ENCODE assay signal across 2 cellular contexts in the genomic region with DNA sequence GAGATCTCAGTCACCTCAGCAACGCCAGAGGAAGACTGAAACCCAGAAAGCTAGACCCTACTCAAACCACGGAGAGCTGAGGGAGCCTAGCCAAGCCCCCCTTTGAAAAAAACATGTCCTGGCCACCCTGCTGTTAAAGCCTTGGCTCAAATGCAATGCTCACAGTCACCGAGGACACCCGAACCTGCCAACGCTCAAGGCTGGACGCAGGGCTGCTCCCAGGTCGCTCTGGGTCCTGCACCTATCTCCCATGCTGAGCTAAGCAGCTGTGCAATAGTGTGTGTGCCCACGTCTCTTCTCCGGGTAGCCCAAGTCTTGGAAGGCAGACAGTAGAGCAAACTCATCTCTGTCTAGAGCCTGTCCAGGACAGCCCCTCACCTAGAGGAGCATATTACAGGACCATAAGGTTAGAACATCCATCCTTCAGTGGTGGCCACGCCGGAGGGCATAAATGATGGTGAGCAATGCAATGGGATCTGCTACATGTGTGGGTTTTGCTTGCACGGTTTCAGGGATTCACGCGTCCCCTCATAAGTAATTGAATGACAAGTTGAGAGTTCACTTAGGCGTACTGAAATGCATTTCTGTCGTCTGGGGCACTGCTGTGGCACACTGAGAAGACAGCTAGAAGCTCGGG.
TF ChIP-seq lines count a peak whose summit lies in the region.

No MANE protein-coding gene starts in this region.

TF ChIP-seq in liver, 16 proteins besides CTCF, POLR2A, EP300 and RAD21:
- TF ChIP-seq YY1 (IDR thresholded peaks at IDR 0.05): no peak
- no peak for TF ChIP-seq TAF1 (conservative IDR thresholded peaks at IDR 0.05)
- TF ChIP-seq, protein P1, sequence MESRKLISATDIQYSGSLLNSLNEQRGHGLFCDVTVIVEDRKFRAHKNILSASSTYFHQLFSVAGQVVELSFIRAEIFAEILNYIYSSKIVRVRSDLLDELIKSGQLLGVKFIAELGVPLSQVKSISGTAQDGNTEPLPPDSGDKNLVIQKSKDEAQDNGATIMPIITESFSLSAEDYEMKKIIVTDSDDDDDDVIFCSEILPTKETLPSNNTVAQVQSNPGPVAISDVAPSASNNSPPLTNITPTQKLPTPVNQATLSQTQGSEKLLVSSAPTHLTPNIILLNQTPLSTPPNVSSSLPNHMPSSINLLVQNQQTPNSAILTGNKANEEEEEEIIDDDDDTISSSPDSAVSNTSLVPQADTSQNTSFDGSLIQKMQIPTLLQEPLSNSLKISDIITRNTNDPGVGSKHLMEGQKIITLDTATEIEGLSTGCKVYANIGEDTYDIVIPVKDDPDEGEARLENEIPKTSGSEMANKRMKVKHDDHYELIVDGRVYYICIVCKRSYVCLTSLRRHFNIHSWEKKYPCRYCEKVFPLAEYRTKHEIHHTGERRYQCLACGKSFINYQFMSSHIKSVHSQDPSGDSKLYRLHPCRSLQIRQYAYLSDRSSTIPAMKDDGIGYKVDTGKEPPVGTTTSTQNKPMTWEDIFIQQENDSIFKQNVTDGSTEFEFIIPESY (IDR thresholded peaks at IDR 0.05): no peak
- TF ChIP-seq NR2F2 (IDR thresholded peaks at IDR 0.05): no peak

TF ChIP-seq in HepG2, 621 proteins besides CTCF, POLR2A, EP300 and RAD21:
- TF ChIP-seq, protein P2, sequence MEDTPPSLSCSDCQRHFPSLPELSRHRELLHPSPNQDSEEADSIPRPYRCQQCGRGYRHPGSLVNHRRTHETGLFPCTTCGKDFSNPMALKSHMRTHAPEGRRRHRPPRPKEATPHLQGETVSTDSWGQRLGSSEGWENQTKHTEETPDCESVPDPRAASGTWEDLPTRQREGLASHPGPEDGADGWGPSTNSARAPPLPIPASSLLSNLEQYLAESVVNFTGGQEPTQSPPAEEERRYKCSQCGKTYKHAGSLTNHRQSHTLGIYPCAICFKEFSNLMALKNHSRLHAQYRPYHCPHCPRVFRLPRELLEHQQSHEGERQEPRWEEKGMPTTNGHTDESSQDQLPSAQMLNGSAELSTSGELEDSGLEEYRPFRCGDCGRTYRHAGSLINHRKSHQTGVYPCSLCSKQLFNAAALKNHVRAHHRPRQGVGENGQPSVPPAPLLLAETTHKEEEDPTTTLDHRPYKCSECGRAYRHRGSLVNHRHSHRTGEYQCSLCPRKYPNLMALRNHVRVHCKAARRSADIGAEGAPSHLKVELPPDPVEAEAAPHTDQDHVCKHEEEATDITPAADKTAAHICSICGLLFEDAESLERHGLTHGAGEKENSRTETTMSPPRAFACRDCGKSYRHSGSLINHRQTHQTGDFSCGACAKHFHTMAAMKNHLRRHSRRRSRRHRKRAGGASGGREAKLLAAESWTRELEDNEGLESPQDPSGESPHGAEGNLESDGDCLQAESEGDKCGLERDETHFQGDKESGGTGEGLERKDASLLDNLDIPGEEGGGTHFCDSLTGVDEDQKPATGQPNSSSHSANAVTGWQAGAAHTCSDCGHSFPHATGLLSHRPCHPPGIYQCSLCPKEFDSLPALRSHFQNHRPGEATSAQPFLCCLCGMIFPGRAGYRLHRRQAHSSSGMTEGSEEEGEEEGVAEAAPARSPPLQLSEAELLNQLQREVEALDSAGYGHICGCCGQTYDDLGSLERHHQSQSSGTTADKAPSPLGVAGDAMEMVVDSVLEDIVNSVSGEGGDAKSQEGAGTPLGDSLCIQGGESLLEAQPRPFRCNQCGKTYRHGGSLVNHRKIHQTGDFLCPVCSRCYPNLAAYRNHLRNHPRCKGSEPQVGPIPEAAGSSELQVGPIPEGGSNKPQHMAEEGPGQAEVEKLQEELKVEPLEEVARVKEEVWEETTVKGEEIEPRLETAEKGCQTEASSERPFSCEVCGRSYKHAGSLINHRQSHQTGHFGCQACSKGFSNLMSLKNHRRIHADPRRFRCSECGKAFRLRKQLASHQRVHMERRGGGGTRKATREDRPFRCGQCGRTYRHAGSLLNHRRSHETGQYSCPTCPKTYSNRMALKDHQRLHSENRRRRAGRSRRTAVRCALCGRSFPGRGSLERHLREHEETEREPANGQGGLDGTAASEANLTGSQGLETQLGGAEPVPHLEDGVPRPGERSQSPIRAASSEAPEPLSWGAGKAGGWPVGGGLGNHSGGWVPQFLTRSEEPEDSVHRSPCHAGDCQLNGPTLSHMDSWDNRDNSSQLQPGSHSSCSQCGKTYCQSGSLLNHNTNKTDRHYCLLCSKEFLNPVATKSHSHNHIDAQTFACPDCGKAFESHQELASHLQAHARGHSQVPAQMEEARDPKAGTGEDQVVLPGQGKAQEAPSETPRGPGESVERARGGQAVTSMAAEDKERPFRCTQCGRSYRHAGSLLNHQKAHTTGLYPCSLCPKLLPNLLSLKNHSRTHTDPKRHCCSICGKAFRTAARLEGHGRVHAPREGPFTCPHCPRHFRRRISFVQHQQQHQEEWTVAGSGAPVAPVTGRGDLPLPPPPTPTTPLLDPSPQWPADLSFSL (CRISPR knock-in tag; IDR thresholded peaks at IDR 0.05): no peak
- TF ChIP-seq, protein P3, sequence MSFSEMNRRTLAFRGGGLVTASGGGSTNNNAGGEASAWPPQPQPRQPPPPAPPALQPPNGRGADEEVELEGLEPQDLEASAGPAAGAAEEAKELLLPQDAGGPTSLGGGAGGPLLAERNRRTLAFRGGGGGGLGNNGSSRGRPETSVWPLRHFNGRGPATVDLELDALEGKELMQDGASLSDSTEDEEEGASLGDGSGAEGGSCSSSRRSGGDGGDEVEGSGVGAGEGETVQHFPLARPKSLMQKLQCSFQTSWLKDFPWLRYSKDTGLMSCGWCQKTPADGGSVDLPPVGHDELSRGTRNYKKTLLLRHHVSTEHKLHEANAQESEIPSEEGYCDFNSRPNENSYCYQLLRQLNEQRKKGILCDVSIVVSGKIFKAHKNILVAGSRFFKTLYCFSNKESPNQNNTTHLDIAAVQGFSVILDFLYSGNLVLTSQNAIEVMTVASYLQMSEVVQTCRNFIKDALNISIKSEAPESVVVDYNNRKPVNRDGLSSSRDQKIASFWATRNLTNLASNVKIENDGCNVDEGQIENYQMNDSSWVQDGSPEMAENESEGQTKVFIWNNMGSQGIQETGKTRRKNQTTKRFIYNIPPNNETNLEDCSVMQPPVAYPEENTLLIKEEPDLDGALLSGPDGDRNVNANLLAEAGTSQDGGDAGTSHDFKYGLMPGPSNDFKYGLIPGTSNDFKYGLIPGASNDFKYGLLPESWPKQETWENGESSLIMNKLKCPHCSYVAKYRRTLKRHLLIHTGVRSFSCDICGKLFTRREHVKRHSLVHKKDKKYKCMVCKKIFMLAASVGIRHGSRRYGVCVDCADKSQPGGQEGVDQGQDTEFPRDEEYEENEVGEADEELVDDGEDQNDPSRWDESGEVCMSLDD (CRISPR knock-in tag; IDR thresholded peaks at IDR 0.05; ENCODE audit: borderline replicate concordance): no peak
- TF ChIP-seq ZBTB21 (CRISPR knock-in tag; IDR thresholded peaks at IDR 0.05): no peak
- no peak for TF ChIP-seq ZKSCAN1 (IDR thresholded peaks at IDR 0.05; ENCODE audit: low read length)
- TF ChIP-seq MAZ (IDR thresholded peaks at IDR 0.05; ENCODE audit: borderline replicate concordance, low read depth, low read length): no peak
- TF ChIP-seq MAZ (CRISPR knock-in tag; IDR thresholded peaks at IDR 0.05; ENCODE audit: low read depth): no peak
- TF ChIP-seq, protein P4, sequence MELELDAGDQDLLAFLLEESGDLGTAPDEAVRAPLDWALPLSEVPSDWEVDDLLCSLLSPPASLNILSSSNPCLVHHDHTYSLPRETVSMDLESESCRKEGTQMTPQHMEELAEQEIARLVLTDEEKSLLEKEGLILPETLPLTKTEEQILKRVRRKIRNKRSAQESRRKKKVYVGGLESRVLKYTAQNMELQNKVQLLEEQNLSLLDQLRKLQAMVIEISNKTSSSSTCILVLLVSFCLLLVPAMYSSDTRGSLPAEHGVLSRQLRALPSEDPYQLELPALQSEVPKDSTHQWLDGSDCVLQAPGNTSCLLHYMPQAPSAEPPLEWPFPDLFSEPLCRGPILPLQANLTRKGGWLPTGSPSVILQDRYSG (CRISPR knock-in tag; IDR thresholded peaks at IDR 0.05): no peak
- TF ChIP-seq ZKSCAN5 (CRISPR knock-in tag; IDR thresholded peaks at IDR 0.05): no peak
- TF ChIP-seq, protein P5, sequence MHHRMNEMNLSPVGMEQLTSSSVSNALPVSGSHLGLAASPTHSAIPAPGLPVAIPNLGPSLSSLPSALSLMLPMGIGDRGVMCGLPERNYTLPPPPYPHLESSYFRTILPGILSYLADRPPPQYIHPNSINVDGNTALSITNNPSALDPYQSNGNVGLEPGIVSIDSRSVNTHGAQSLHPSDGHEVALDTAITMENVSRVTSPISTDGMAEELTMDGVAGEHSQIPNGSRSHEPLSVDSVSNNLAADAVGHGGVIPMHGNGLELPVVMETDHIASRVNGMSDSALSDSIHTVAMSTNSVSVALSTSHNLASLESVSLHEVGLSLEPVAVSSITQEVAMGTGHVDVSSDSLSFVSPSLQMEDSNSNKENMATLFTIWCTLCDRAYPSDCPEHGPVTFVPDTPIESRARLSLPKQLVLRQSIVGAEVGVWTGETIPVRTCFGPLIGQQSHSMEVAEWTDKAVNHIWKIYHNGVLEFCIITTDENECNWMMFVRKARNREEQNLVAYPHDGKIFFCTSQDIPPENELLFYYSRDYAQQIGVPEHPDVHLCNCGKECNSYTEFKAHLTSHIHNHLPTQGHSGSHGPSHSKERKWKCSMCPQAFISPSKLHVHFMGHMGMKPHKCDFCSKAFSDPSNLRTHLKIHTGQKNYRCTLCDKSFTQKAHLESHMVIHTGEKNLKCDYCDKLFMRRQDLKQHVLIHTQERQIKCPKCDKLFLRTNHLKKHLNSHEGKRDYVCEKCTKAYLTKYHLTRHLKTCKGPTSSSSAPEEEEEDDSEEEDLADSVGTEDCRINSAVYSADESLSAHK (CRISPR knock-in tag; IDR thresholded peaks at IDR 0.05; ENCODE audit: borderline replicate concordance): no peak
- no peak for TF ChIP-seq ZNF101 (CRISPR knock-in tag; IDR thresholded peaks at IDR 0.05; ENCODE audit: borderline replicate concordance, low read depth)
- TF ChIP-seq ERF (CRISPR knock-in tag; IDR thresholded peaks at IDR 0.05): no peak
- TF ChIP-seq ZNF616 (CRISPR knock-in tag; IDR thresholded peaks at IDR 0.05; ENCODE audit: low read depth): no peak
